Comparison of ENCODE assay signal across 18 cellular contexts in genomic region chr5:146778795-146779579, GRCh38.
DNase-seq lines count a peak whose midpoint lies in the region; ATAC-seq and TF ChIP-seq lines count a peak whose summit lies in the region.
"Had no signal": no experiment of that assay in that cellular context is flagged by ENCODE, and none has a peak within 500 bp of the region (broad histone marks: within the 10 kb centered on the region; RNA-seq: fewer than 3 reads in every experiment).

No MANE protein-coding gene starts in this region.

- no peak overlapping the region for H4K91ac ChIP-seq in neuronal stem cell (ENCODE audit: low read depth, low read length, poor library complexity)

- WGBS in neuronal stem cell (ENCODE audit: extremely low coverage in 2 of 2, insufficient read length in 2 of 2, insufficient replicate concordance in 1 of 2), 2 donors = no CpG with 5 or more reads among the region's 12 CpGs

- H2BK12ac ChIP-seq in neuronal stem cell (ENCODE audit: low read length) = no peak overlapping the region

- no peak overlapping the region for H3K9ac ChIP-seq in neuronal stem cell (ENCODE audit: low read depth, low read length, poor library complexity)
- H3K9ac ChIP-seq: KMS-11, SK-N-SH had no signal

- H2AFZ ChIP-seq in GM23338 (peak overlapping the region; percentile 35; the same call in 1 of the 2 replicates), neuronal stem cell (ENCODE audit: low read length) (no peak overlapping the region)

- H3K36me3 ChIP-seq in GM23338 (ENCODE audit: insufficient read depth) (no peaks in the 10 kb centered on the region; the same call in none of the 2 replicates), neuronal stem cell (replicated peaks in 1 of 2; ENCODE audit: control insufficient read depth in 2 of 2, insufficient read depth in 2 of 2, low read length in 2 of 2) (no peaks in the 10 kb centered on the region)
- H3K36me3 ChIP-seq: BE2C had no signal

- H3K27ac Mint-ChIP-seq in GM23338 = peak overlapping the region; percentile 79; the same call in 1 of the 2 replicates
- peak overlapping the region; percentile 76 for H3K27ac Mint-ChIP-seq in glutamatergic neuron (ENCODE audit: unreplicated experiment)
- H3K27ac Mint-ChIP-seq: HFFc6 had no signal

- H2BK5ac ChIP-seq in neuronal stem cell (ENCODE audit: low read length) = no peak overlapping the region

- H3K36me3 Mint-ChIP-seq in GM23338 (ENCODE audit: low read depth) (peaks cover 15% of the 10 kb centered on the region; the same call in 2 of the 3 replicates), glutamatergic neuron (ENCODE audit: unreplicated experiment) (no peaks in the 10 kb centered on the region)

- no peak overlapping the region for H4K8ac ChIP-seq in neuronal stem cell (ENCODE audit: low read depth, low read length)

- TF ChIP-seq CTCF in GM23338 (conservative IDR thresholded peaks at IDR 0.05; ENCODE audit: low read depth in 2 of 2) (no peak), glutamatergic neuron (IDR thresholded peaks at IDR 0.05; ENCODE audit: partially characterized antibody, unreplicated experiment) (no peak), foreskin fibroblast (IDR thresholded peaks at IDR 0.05; ENCODE audit: low read depth, low read length) (no peak)

- no peaks in the 10 kb centered on the region for H3K79me2 ChIP-seq in GM23338 (replicated peaks; ENCODE audit: insufficient read depth)

- no peak overlapping the region for H2AK5ac ChIP-seq in neuronal stem cell (ENCODE audit: low read depth, low read length)

- H3F3A ChIP-seq in GM23338 (replicated peaks; ENCODE audit: low read depth) = no peaks in the 10 kb centered on the region

- H3K9me3 Mint-ChIP-seq in GM23338 = peaks cover 6% of the 10 kb centered on the region; the same call in 2 of the 3 replicates
- H3K9me3 Mint-ChIP-seq in glutamatergic neuron (ENCODE audit: unreplicated experiment) = no peaks in the 10 kb centered on the region

- H3K4me2 ChIP-seq in GM23338 (no peak overlapping the region), neuronal stem cell (ENCODE audit: insufficient read depth, low read length, poor library complexity, severe bottlenecking) (no peak overlapping the region)
- H3K4me2 ChIP-seq: KMS-11, SK-N-SH had no signal

- peaks cover 3 to 6% of the 10 kb centered on the region in 2 donors for H3K9me3 ChIP-seq in neuronal stem cell (replicated peaks in 1 of 2; ENCODE audit: control insufficient read depth in 2 of 2, insufficient read depth in 1 of 2, low read depth in 1 of 2, low read length in 2 of 2)
- H3K9me3 ChIP-seq: BE2C, SK-N-SH had no signal

- no peaks in the 10 kb centered on the region for H3K27me3 ChIP-seq in GM23338 (ENCODE audit: insufficient read depth)
- H3K27me3 ChIP-seq in neuronal stem cell (ENCODE audit: control insufficient read depth in 3 of 3, insufficient read depth in 3 of 3, low read depth in 1 of 3, low read length in 3 of 3) = no peaks in the 10 kb centered on the region
- H3K27me3 ChIP-seq: BE2C had no signal

- peaks cover 23% of the 10 kb centered on the region; the same call in 2 of the 3 replicates for H3K4me1 Mint-ChIP-seq in GM23338
- peaks cover 6% of the 10 kb centered on the region for H3K4me1 Mint-ChIP-seq in glutamatergic neuron (ENCODE audit: low read depth, unreplicated experiment)

- no peaks in the 10 kb centered on the region for H3K79me1 ChIP-seq in neuronal stem cell (ENCODE audit: low read depth, low read length)

- DNase-seq in GM23338 (ENCODE audit: low spot score) (no peak), NCI-H524 (lab: John Stamatoyannopoulos, UW) (peak; percentile 22 to 71), glutamatergic neuron (no peak), neuronal stem cell (ENCODE audit: low spot score) (no peak), foreskin fibroblast (no peak), mesenteric fat pad (ENCODE audit: low spot score) (no peak)
- DNase-seq: BE2C; CD8-positive, alpha-beta memory T cell; GOT3; HFFc6; NCI-H1092; NCI-H187 treated with DMSO at 0.1 percent for 48 hours; NCI-H510A treated with DMSO at 0.1 percent for 48 hours; NK-92 treated with Interleukin-12 subunit alpha and Interleukin-12 subunit beta, amount 100 ng/mL, for 24 hours; SK-N-SH had no signal

- peak overlapping the region; percentile 39 for H3K18ac ChIP-seq in neuronal stem cell (ENCODE audit: low read length)

- H3K4me3 Mint-ChIP-seq in GM23338 = no peak overlapping the region
- peak overlapping the region; percentile 27 for H3K4me3 Mint-ChIP-seq in glutamatergic neuron (ENCODE audit: unreplicated experiment)
- H3K4me3 Mint-ChIP-seq: CD8-positive, alpha-beta memory T cell; HFFc6 had no signal

- no peak overlapping the region for H3K14ac ChIP-seq in neuronal stem cell (ENCODE audit: low read length)

- H3K4ac ChIP-seq in neuronal stem cell (ENCODE audit: low read length) = no peak overlapping the region

- no peaks in the 10 kb centered on the region for H3K9me2 ChIP-seq in GM23338 (ENCODE audit: insufficient read depth)
- H3K9me2 ChIP-seq: SK-N-SH had no signal

- H3K4me1 ChIP-seq in GM23338 (ENCODE audit: insufficient read depth) (peaks cover 5% of the 10 kb centered on the region; the same call in 1 of the 2 replicates), neuronal stem cell (ENCODE audit: control insufficient read depth in 2 of 2, insufficient read depth in 1 of 2, low read depth in 1 of 2, low read length in 2 of 2) (peaks cover 10 to 11% of the 10 kb centered on the region in 2 donors)

- H3K27me3 Mint-ChIP-seq in GM23338 (ENCODE audit: insufficient read depth, low read depth, poor library complexity) (no peaks in the 10 kb centered on the region), glutamatergic neuron (ENCODE audit: unreplicated experiment) (no peaks in the 10 kb centered on the region)
- H3K27me3 Mint-ChIP-seq: CD8-positive, alpha-beta memory T cell had no signal

- H3K23ac ChIP-seq in neuronal stem cell (ENCODE audit: low read depth, low read length, poor library complexity) = no peak overlapping the region

- no peak overlapping the region for H3K4me3 ChIP-seq in GM23338
- no peak overlapping the region for H3K4me3 ChIP-seq in neuronal stem cell (ENCODE audit: low read length in 2 of 2)
- no peak overlapping the region for H3K4me3 ChIP-seq in foreskin fibroblast (ENCODE audit: low read depth in 1 of 2, low read length in 2 of 2)

- H3K27ac ChIP-seq in GM23338 (ENCODE audit: low read depth) (no peak overlapping the region), neuronal stem cell (replicated peaks; ENCODE audit: low read length) (no peak overlapping the region)
- H3K27ac ChIP-seq: KMS-11 had no signal

- H2BK120ac ChIP-seq in neuronal stem cell (ENCODE audit: low read depth, low read length) = no peak overlapping the region

- H4K20me1 ChIP-seq in GM23338 (replicated peaks; ENCODE audit: insufficient read depth) = no peaks in the 10 kb centered on the region

- ATAC-seq in GM23338 = no peak
- ATAC-seq in HG02973 (IDR thresholded peaks at IDR 0.05; ENCODE audit: unreplicated experiment) = no peak
- ATAC-seq: HepG2 had no signal

- no peak overlapping the region for H2BK15ac ChIP-seq in neuronal stem cell (ENCODE audit: low read length)

TF ChIP-seq in GM23338, 12 proteins besides CTCF, POLR2A, EP300 and RAD21 (continues in another document):
- TF ChIP-seq REST (IDR thresholded peaks at IDR 0.05; ENCODE audit: unreplicated experiment) (no peak), NANOG (IDR thresholded peaks at IDR 0.05; ENCODE audit: borderline replicate concordance) (no peak), ZNF114 (CRISPR knock-in tag; IDR thresholded peaks at IDR 0.05) (no peak), JUNB (IDR thresholded peaks at IDR 0.05; ENCODE audit: unreplicated experiment) (no peak), CREB1 (CRISPR knock-in tag; IDR thresholded peaks at IDR 0.05; ENCODE audit: low read depth) (no peak), EZH2 (IDR thresholded peaks at IDR 0.05; ENCODE audit: low read depth, unreplicated experiment) (no peak), ETS1 (IDR thresholded peaks at IDR 0.05) (no peak), POLR2AphosphoS5 (IDR thresholded peaks at IDR 0.05; ENCODE audit: low read depth) (no peak), ZNF331 (CRISPR knock-in tag; IDR thresholded peaks at IDR 0.05; ENCODE audit: low read depth) (no peak), STAT1 (IDR thresholded peaks at IDR 0.05; ENCODE audit: unreplicated experiment) (no peak)

Comparison
In these comparisons a context has a peak if more than half of its experiments do, and no peak if none do; other contexts are left out.
1. DNase-seq: peak in NCI-H524 (2 of 2); none in GM23338 (single experiment), glutamatergic neuron (single experiment), neuronal stem cell (single experiment), foreskin fibroblast (0 of 2) and mesenteric fat pad (single experiment).